ENCODE assay signal across 23 cellular contexts in genomic region chr2:193566276-193566675, GRCh38.
DNase-seq lines count a peak whose midpoint lies in the region; ATAC-seq, FAIRE-seq and TF ChIP-seq lines count a peak whose summit lies in the region.
"Had no signal": no experiment of that assay in that cellular context is flagged by ENCODE, and none has a peak within 500 bp of the region (broad histone marks: within the 10 kb centered on the region; RNA-seq: fewer than 3 reads in every experiment).

No MANE protein-coding gene starts in this region.

- TF ChIP-seq EP300 in GM12878 (IDR thresholded peaks at IDR 0.05; ENCODE audit: borderline replicate concordance in 1 of 2, control insufficient read depth in 1 of 2, low read depth in 2 of 2, low read length in 2 of 2) = no peak

- RAD21 ChIA-PET in GM12878 (lab: Charles Lee; ENCODE audit: unreplicated experiment) = interaction anchor here (1.1 to 1.5 kb wide), 2 partner anchors 18 to 45 kb away, joined by 3 to 4 read pairs; no protein-coding TSS in a partner anchor

- no TSS peak for BruUV-seq in GM12878 (replicated peaks; lab: Mats Ljungman, UMichigan)

- TF ChIP-seq POLR2A in GM12878 (IDR thresholded peaks at IDR 0.05; ENCODE audit: low read depth, low read length) = no peak

- no peaks in the 10 kb centered on the region for H3K36me3 ChIP-seq in GM12878 (ENCODE audit: control insufficient read depth in 2 of 2, insufficient read depth in 2 of 2, low read length in 1 of 2)
- no peaks in the 10 kb centered on the region for H3K36me3 ChIP-seq in GM23338 (ENCODE audit: insufficient read depth)
- H3K36me3 ChIP-seq: BLaER1 treated with 17β-estradiol and CSF1 and Interleukin-3, amounts not matched to agents 10 nM and 100 nM; SJCRH30 had no signal

- TF ChIP-seq CTCF in GM12878 (IDR thresholded peaks at IDR 0.05 in 2 of 3, conservative IDR thresholded peaks at IDR 0.05 in 1 of 3; ENCODE audit: control insufficient read depth in 2 of 3, extremely low read depth in 1 of 3, insufficient read depth in 1 of 3, low read depth in 3 of 3, low read length in 3 of 3) (no peak), fibroblast of villous mesenchyme (IDR thresholded peaks at IDR 0.05; ENCODE audit: insufficient read depth, low read depth, low read length) (no peak), mesothelial cell of epicardium (IDR thresholded peaks at IDR 0.05; ENCODE audit: unreplicated experiment) (no peak), GM23338 (conservative IDR thresholded peaks at IDR 0.05; ENCODE audit: low read depth in 2 of 2) (no peak)

- H3K9me2 ChIP-seq in GM23338 (ENCODE audit: insufficient read depth) = no peaks in the 10 kb centered on the region

- no peak overlapping the region for H3K27ac Mint-ChIP-seq in mesothelial cell of epicardium
- H3K27ac Mint-ChIP-seq in GM23338 = no peak overlapping the region
- H3K27ac Mint-ChIP-seq: CD4-positive, alpha-beta memory T cell had no signal

- FAIRE-seq in GM12878 (lab: Jason Lieb, UNC) = no peak
- FAIRE-seq: GM12892, K562, RCC 7860 had no signal

- no peaks in the 10 kb centered on the region for H3K27me3 ChIP-seq in GM12878 (replicated peaks in 1 of 2; ENCODE audit: control insufficient read depth in 2 of 2, insufficient read depth in 2 of 2, low read length in 1 of 2)
- H3K27me3 ChIP-seq in GM23338 (ENCODE audit: insufficient read depth) = no peaks in the 10 kb centered on the region
- H3K27me3 ChIP-seq: BLaER1 treated with 17β-estradiol and CSF1 and Interleukin-3, amounts not matched to agents 10 nM and 100 nM; SJCRH30 had no signal

- CTCF ChIA-PET in GM12878 (lab: Yijun Ruan, JAX) = interaction anchor here (0.9 to 1.5 kb wide), 2 partner anchors 8 to 18 kb away, joined by 5 read pairs; no protein-coding TSS in a partner anchor

- ATAC-seq in GM12878 (peak; percentile 53), HG03135 (IDR thresholded peaks at IDR 0.05; ENCODE audit: unreplicated experiment) (no peak), GM23338 (no peak)
- ATAC-seq: K562 had no signal

- H4K20me1 ChIP-seq in GM12878 (ENCODE audit: control insufficient read depth, insufficient read depth) = no peaks in the 10 kb centered on the region
- no peaks in the 10 kb centered on the region for H4K20me1 ChIP-seq in GM23338 (replicated peaks; ENCODE audit: insufficient read depth)
- H4K20me1 ChIP-seq: BLaER1 treated with 17β-estradiol and CSF1 and Interleukin-3, amounts not matched to agents 10 nM and 100 nM had no signal

- POLR2A ChIA-PET in GM12878 (lab: Charles Lee) = interaction anchor here (1.1 kb wide), 1 partner anchor 18 kb away, joined by 3 read pairs; no protein-coding TSS in a partner anchor

- no peak for TF ChIP-seq RAD21 in GM12878 (IDR thresholded peaks at IDR 0.05; ENCODE audit: insufficient read depth, low read depth, low read length)

- H3K4me1 ChIP-seq in GM12878 (ENCODE audit: control insufficient read depth, insufficient read depth, low read length) = no peaks in the 10 kb centered on the region
- no peaks in the 10 kb centered on the region for H3K4me1 ChIP-seq in GM23338 (ENCODE audit: insufficient read depth)
- H3K4me1 ChIP-seq: BLaER1 treated with 17β-estradiol and CSF1 and Interleukin-3, amounts not matched to agents 10 nM and 100 nM; Caco-2; SJCRH30 had no signal

- in situ Hi-C loops in GM12878 (cut with MboI) = no loop called here

- intact Hi-C loops in GM12878 (cut with micrococcal nuclease; ENCODE audit: unreplicated experiment) = no loop called here

- SMC1A ChIA-PET in GM12878 (lab: Charles Lee; ENCODE audit: uncharacterized antibody, unreplicated experiment) = interaction anchor here (0.7 to 1.1 kb wide), 5 partner anchors 9 to 84 kb away, joined by 3 to 4 read pairs (median 3); no protein-coding TSS in a partner anchor

- H3K4me2 ChIP-seq in GM12878 (ENCODE audit: control insufficient read depth, insufficient read depth) = no peak overlapping the region
- H3K4me2 ChIP-seq in GM23338 = no peak overlapping the region
- H3K4me2 ChIP-seq: BLaER1 treated with 17β-estradiol and CSF1 and Interleukin-3, amounts not matched to agents 10 nM and 100 nM had no signal

- H3K4me1 Mint-ChIP-seq in mesothelial cell of epicardium = peaks cover 3% of the 10 kb centered on the region
- no peaks in the 10 kb centered on the region for H3K4me1 Mint-ChIP-seq in GM23338
- H3K4me1 Mint-ChIP-seq: CD4-positive, alpha-beta memory T cell had no signal

- H3K27ac ChIP-seq in GM12878 (ENCODE audit: control insufficient read depth, insufficient read depth) (no peak overlapping the region), GM23338 (ENCODE audit: low read depth) (no peak overlapping the region)
- H3K27ac ChIP-seq: BLaER1 treated with 17β-estradiol and CSF1 and Interleukin-3, amounts not matched to agents 10 nM and 100 nM; SJCRH30 had no signal

- 5% methylated on average over 2 of the region's 2 CpGs for WGBS in GM12878 (ENCODE audit: insufficient coverage, insufficient replicate concordance, low lambda C conversion rate, missing lambda C conversion rate)

- H3K4me3 Mint-ChIP-seq in mesothelial cell of epicardium (no peak overlapping the region), GM23338 (no peak overlapping the region)
- H3K4me3 Mint-ChIP-seq: CD4-positive, alpha-beta memory T cell had no signal

- DNase-seq in M059J (ENCODE audit: low read depth) (peak; percentile 3), GM12878 (ENCODE audit: low read depth, low spot score) (no peak), fibroblast of villous mesenchyme (ENCODE audit: low read depth) (peak; percentile 7), inferior parietal cortex (ENCODE audit: extremely low spot score) (no peak), mesothelial cell of epicardium (ENCODE audit: low spot score in 2 of 2, unreplicated experiment in 2 of 2) (no peak), GM23338 (ENCODE audit: low spot score) (no peak)
- DNase-seq: ACHN; Caco-2; CD4-positive, alpha-beta memory T cell; DMS 273 treated with DMSO at 0.1 percent for 48 hours; DND-41; GOT3; NCI-H1105 treated with DMSO at 0.1 percent for 48 hours; NCI-H2029 treated with DMSO at 0.1 percent for 48 hours; NCI-H345; NCI-H524; NCI-H82; SJCRH30 had no signal

- H3K9ac ChIP-seq in GM12878 (ENCODE audit: control insufficient read depth, insufficient read depth, low read length) = no peak overlapping the region
- H3K9ac ChIP-seq: BLaER1 treated with 17β-estradiol and CSF1 and Interleukin-3, amounts not matched to agents 10 nM and 100 nM had no signal

- H2AFZ ChIP-seq in GM12878 (ENCODE audit: control insufficient read depth, low read depth, low read length) (no peak overlapping the region), GM23338 (no peak overlapping the region)

- H3K9me3 Mint-ChIP-seq in mesothelial cell of epicardium (peaks cover 28% of the 10 kb centered on the region), GM23338 (no peaks in the 10 kb centered on the region)

- H3F3A ChIP-seq in GM23338 (replicated peaks; ENCODE audit: low read depth) = no peaks in the 10 kb centered on the region

- H3K9me3 ChIP-seq in GM12878 (replicated peaks; ENCODE audit: control insufficient read depth, insufficient read depth, low read length) = no peaks in the 10 kb centered on the region
- H3K9me3 ChIP-seq: BLaER1 treated with 17β-estradiol and CSF1 and Interleukin-3, amounts not matched to agents 10 nM and 100 nM; Caco-2; SJCRH30 had no signal

- H3K79me2 ChIP-seq in GM12878 (ENCODE audit: control insufficient read depth, insufficient read depth, low read length) (no peaks in the 10 kb centered on the region), GM23338 (replicated peaks; ENCODE audit: insufficient read depth) (no peaks in the 10 kb centered on the region)

- H3K36me3 Mint-ChIP-seq in mesothelial cell of epicardium (peaks cover 3% of the 10 kb centered on the region), GM23338 (ENCODE audit: low read depth) (no peaks in the 10 kb centered on the region)
- H3K36me3 Mint-ChIP-seq: CD4-positive, alpha-beta memory T cell had no signal

- H3K4me3 ChIP-seq in GM12878 (no peak overlapping the region), fibroblast of villous mesenchyme (ENCODE audit: low read depth, low read length) (no peak overlapping the region), GM23338 (no peak overlapping the region)
- H3K4me3 ChIP-seq: BLaER1 treated with 17β-estradiol and CSF1 and Interleukin-3, amounts not matched to agents 10 nM and 100 nM; K562; SJCRH30 had no signal

- H3K27me3 Mint-ChIP-seq in mesothelial cell of epicardium (ENCODE audit: low read depth) = no peaks in the 10 kb centered on the region
- no peaks in the 10 kb centered on the region for H3K27me3 Mint-ChIP-seq in GM23338 (ENCODE audit: insufficient read depth, low read depth, poor library complexity)
- H3K27me3 Mint-ChIP-seq: CD4-positive, alpha-beta memory T cell had no signal

TF ChIP-seq in GM12878, 131 proteins besides CTCF, POLR2A, EP300 and RAD21 (continues in another document):
- TF ChIP-seq ASH2L (IDR thresholded peaks at IDR 0.05; ENCODE audit: borderline replicate concordance, low read depth) (no peak), SUZ12 (IDR thresholded peaks at IDR 0.05; ENCODE audit: unreplicated experiment) (no peak)

TF ChIP-seq in GM23338, 12 proteins besides CTCF, POLR2A, EP300 and RAD21 (continues in another document):
- no peak for TF ChIP-seq ZNF331 (CRISPR knock-in tag; IDR thresholded peaks at IDR 0.05; ENCODE audit: low read depth)
- TF ChIP-seq EZH2phosphoT487 (IDR thresholded peaks at IDR 0.05; ENCODE audit: unreplicated experiment) = no peak
- TF ChIP-seq JUNB (IDR thresholded peaks at IDR 0.05; ENCODE audit: unreplicated experiment) = no peak
- TF ChIP-seq NANOG (IDR thresholded peaks at IDR 0.05; ENCODE audit: borderline replicate concordance) = no peak
- TF ChIP-seq EZH2 (IDR thresholded peaks at IDR 0.05; ENCODE audit: low read depth, unreplicated experiment) = no peak
- no peak for TF ChIP-seq ETS1 (IDR thresholded peaks at IDR 0.05)
- no peak for TF ChIP-seq POLR2AphosphoS5 (IDR thresholded peaks at IDR 0.05; ENCODE audit: low read depth)

Comparison
In these comparisons a context has a peak if more than half of its experiments do, and no peak if none do; other contexts are left out.
1. DNase-seq: peak in M059J (single experiment) and fibroblast of villous mesenchyme (single experiment); none in GM12878 (single experiment), inferior parietal cortex (single experiment), mesothelial cell of epicardium (0 of 2) and GM23338 (single experiment).